8 cellular contexts compared by ENCODE assay signal in the genomic region with DNA sequence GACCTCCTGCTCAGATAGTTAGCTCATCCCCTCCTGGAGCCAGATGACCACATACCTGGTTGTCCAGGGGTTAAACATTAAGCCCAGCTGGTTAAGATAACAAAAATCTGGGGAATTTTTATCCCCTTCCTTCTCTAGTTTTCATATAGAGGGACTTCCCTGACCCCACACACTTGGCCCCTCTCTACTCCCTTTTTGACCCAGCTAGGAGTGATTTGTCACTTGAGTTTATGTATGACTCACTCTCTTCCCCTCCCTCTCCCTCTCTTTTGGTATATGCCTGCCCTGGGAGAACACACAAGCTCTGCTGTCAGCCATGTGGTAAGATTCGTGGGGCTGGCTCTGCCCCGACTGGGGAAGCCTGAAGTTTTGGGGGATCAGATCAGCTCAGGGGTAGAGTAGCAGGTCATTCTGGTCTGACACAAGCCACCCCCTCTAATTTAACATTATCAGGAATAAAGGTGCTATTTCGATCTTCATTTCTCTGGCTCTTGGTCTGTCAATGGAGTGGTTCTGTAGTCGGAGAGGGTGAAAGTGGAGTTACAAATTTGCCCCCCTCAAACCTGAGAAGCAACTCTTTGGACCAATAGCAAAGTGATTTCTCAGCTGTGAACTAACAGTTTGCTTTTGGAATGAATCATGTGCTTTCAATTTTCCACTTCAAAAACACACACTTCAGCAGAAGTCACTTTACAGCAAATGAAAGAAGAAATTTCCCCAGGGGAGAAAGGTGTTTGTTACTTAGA.
A peak's percentile ranks its signal among the peaks of the same experiment; 100 is the strongest.
DNase-seq lines count a peak whose midpoint lies in the region; ATAC-seq, FAIRE-seq and TF ChIP-seq lines count a peak whose summit lies in the region.

No MANE protein-coding gene starts in this region.

- CTCF ChIA-PET in H1 (lab: Charles Lee; ENCODE audit: partially characterized antibody) = interaction anchor here (1.1 to 3.1 kb wide), 5 partner anchors 8 to 560 kb away, joined by 3 to 13 read pairs (median 4); no protein-coding TSS in a partner anchor

- no peak overlapping the region for H3K27ac ChIP-seq in H1 (ENCODE audit: low read depth, low read length)

- no peak overlapping the region for H3K14ac ChIP-seq in H1 (ENCODE audit: insufficient read length)

- no peaks in the 10 kb centered on the region for H3K36me3 ChIP-seq in GM06990 (ENCODE audit: control insufficient read depth, insufficient read depth, low read length)
- no peaks in the 10 kb centered on the region for H3K36me3 ChIP-seq in H1 (ENCODE audit: control insufficient read depth in 2 of 4, insufficient read depth in 4 of 4, low read length in 3 of 4)

- H3K23ac ChIP-seq in H1 (ENCODE audit: insufficient read length) = no peak overlapping the region

- H3K4me1 ChIP-seq in H1 (replicated peaks in 1 of 4; ENCODE audit: control insufficient read depth in 3 of 4, insufficient read depth in 4 of 4, low read length in 3 of 4) = no peaks in the 10 kb centered on the region

- FAIRE-seq in H1 (lab: Jason Lieb, UNC) = no peak

- TF ChIP-seq EP300 in H1 (IDR thresholded peaks at IDR 0.05; ENCODE audit: borderline replicate concordance in 1 of 2, low read depth in 2 of 2, low read length in 2 of 2) = no peak

- H3K56ac ChIP-seq in H1 (replicated peaks; ENCODE audit: insufficient read length, low read depth, low read length) = no peak overlapping the region

- 0 out of 2 replicates have a peak overlapping the region, but pooled peaks have one; percentile 4 for H3K4me3 ChIP-seq in GM06990 (replicated peaks; ENCODE audit: low read depth, low read length)
- no peak overlapping the region for H3K4me3 ChIP-seq in H1 (ENCODE audit: extremely low read depth in 1 of 4, insufficient read depth in 2 of 4, low read depth in 3 of 4, low read length in 4 of 4)

- peak; percentile 82 for DNase-seq in GM06990 (ENCODE audit: extremely low read depth, insufficient read length)
- no peak for DNase-seq in H1 (ENCODE audit: low read depth in 1 of 2, low spot score in 2 of 2)
- no peak for DNase-seq in NCI-H1092 (lab: John Stamatoyannopoulos, UW)
- DNase-seq in NCI-H2171 treated with DMSO at 0.1 percent for 48 hours (lab: John Stamatoyannopoulos, UW) = no peak
- no peak for DNase-seq in medulla oblongata (ENCODE audit: extremely low spot score)
- no peak for DNase-seq in stimulated activated naive CD4-positive, alpha-beta T cell treated with Interleukin-2 at 50 U/mL for 16 hours (lab: John Stamatoyannopoulos, UW)

- H3K9me3 ChIP-seq in H1 (ENCODE audit: insufficient read depth in 2 of 2, low read depth in 1 of 2, low read length in 1 of 2) = no peaks in the 10 kb centered on the region

- 80% methylated on average over 4 of the region's 4 CpGs; no CpG with 5 or more reads in 1 of the 2 experiments for WGBS in H1 (ENCODE audit: extremely low coverage in 1 of 2, insufficient coverage in 1 of 2, insufficient read length in 1 of 2, insufficient replicate concordance in 2 of 2, low coverage in 1 of 2, low lambda C conversion rate in 2 of 2, missing lambda C conversion rate in 1 of 2), 2 experiments

- no peaks in the 10 kb centered on the region for H3K79me2 ChIP-seq in H1 (ENCODE audit: control insufficient read depth in 1 of 2, insufficient read depth in 2 of 2, low read length in 2 of 2)

- H3K23me2 ChIP-seq in H1 (ENCODE audit: low read depth, low read length) = no peaks in the 10 kb centered on the region; the same call in 1 of the 2 replicates

- H3K18ac ChIP-seq in H1 (ENCODE audit: extremely low read depth, low read length) = no peak overlapping the region

- no peak overlapping the region for H3K4ac ChIP-seq in H1 (replicated peaks; ENCODE audit: insufficient read length, low read depth, low read length)

- POLR2A ChIA-PET in H1 (lab: Charles Lee; ENCODE audit: partially characterized antibody) = interaction anchor here (0.6 kb wide), 1 partner anchor 272 kb away, joined by 5 read pairs; no protein-coding TSS in a partner anchor

- H4K20me1 ChIP-seq in H1 (replicated peaks in 1 of 2; ENCODE audit: control insufficient read depth in 1 of 2, insufficient read depth in 2 of 2, low read length in 2 of 2) = no peaks in the 10 kb centered on the region

- H2BK5ac ChIP-seq in H1 (ENCODE audit: low read depth, low read length) = no peak overlapping the region

- no peak overlapping the region for H2BK12ac ChIP-seq in H1 (ENCODE audit: low read depth, low read length)

- H3K79me1 ChIP-seq in H1 (ENCODE audit: low read depth, low read length) = no peaks in the 10 kb centered on the region

- no peak for TF ChIP-seq RAD21 in H1 (IDR thresholded peaks at IDR 0.05 in 1 of 2, conservative IDR thresholded peaks at IDR 0.05 in 1 of 2; ENCODE audit: low read depth in 2 of 2, low read length in 2 of 2)

- no peak overlapping the region for H2AFZ ChIP-seq in H1 (ENCODE audit: low read length)

- no peak for TF ChIP-seq CTCF in GM06990 (IDR thresholded peaks at IDR 0.05; ENCODE audit: insufficient read depth, low read length, poor library complexity, severe bottlenecking)
- TF ChIP-seq CTCF in H1 (IDR thresholded peaks at IDR 0.05; ENCODE audit: control extremely low read depth in 1 of 3, insufficient read depth in 1 of 3, low read depth in 1 of 3, low read length in 3 of 3) = no peak

- ATAC-seq in GM19452 (IDR thresholded peaks at IDR 0.05; ENCODE audit: unreplicated experiment) = peak; percentile 63
- peak; percentile 75 for ATAC-seq in HG03432 (IDR thresholded peaks at IDR 0.05; ENCODE audit: unreplicated experiment)

- H2BK20ac ChIP-seq in H1 (ENCODE audit: low read length) = no peak overlapping the region

- no peak overlapping the region for H2BK15ac ChIP-seq in H1 (ENCODE audit: low read length)

- no peak overlapping the region for H2AK5ac ChIP-seq in H1 (ENCODE audit: low read depth, low read length)

- no peak overlapping the region for H2BK120ac ChIP-seq in H1 (replicated peaks; ENCODE audit: low read depth, low read length)

- H4K5ac ChIP-seq in H1 (ENCODE audit: insufficient read length, low read depth, low read length) = no peak overlapping the region

- H4K91ac ChIP-seq in H1 (replicated peaks; ENCODE audit: insufficient read length, low read length) = no peak overlapping the region

- no peak for TF ChIP-seq POLR2A in H1 (IDR thresholded peaks at IDR 0.05; ENCODE audit: control extremely low read depth in 1 of 2, low read depth in 2 of 2, low read length in 2 of 2)

- H3K27me3 ChIP-seq in GM06990 (replicated peaks; ENCODE audit: control insufficient read depth, insufficient read depth, low read length) (no peaks in the 10 kb centered on the region), H1 (replicated peaks in 1 of 4; ENCODE audit: control insufficient read depth in 3 of 4, extremely low read depth in 1 of 4, insufficient read depth in 3 of 4, low read length in 3 of 4) (no peaks in the 10 kb centered on the region)

- H3K9ac ChIP-seq in H1 (replicated peaks in 1 of 4; ENCODE audit: extremely low read depth in 1 of 4, low read depth in 3 of 4, low read length in 3 of 4) = no peak overlapping the region

- no peak overlapping the region for H3K4me2 ChIP-seq in H1 (ENCODE audit: insufficient read depth in 1 of 2, low read depth in 2 of 2, low read length in 2 of 2)

- no peak overlapping the region for H4K8ac ChIP-seq in H1 (ENCODE audit: extremely low read depth, insufficient read depth, low read length)

TF ChIP-seq in H1, 55 proteins besides CTCF, POLR2A, EP300 and RAD21:
- TF ChIP-seq KDM4A (IDR thresholded peaks at IDR 0.05; ENCODE audit: low read depth, low read length, severe bottlenecking) (no peak), PHF8 (conservative IDR thresholded peaks at IDR 0.05; ENCODE audit: low read depth, low read length) (no peak), JUND (IDR thresholded peaks at IDR 0.05; ENCODE audit: low read length) (peak; percentile 57; the same call in 1 of the 2 replicates), CBX8 (IDR thresholded peaks at IDR 0.05; ENCODE audit: borderline replicate concordance, low read depth, low read length) (no peak), RNF2 (IDR thresholded peaks at IDR 0.05; ENCODE audit: borderline replicate concordance, low read depth, low read length, missing control alignments, poor library complexity, severe bottlenecking) (no peak)
TF ChIP-seq in H1: peak in this region for 1.
